In the genomic region with DNA sequence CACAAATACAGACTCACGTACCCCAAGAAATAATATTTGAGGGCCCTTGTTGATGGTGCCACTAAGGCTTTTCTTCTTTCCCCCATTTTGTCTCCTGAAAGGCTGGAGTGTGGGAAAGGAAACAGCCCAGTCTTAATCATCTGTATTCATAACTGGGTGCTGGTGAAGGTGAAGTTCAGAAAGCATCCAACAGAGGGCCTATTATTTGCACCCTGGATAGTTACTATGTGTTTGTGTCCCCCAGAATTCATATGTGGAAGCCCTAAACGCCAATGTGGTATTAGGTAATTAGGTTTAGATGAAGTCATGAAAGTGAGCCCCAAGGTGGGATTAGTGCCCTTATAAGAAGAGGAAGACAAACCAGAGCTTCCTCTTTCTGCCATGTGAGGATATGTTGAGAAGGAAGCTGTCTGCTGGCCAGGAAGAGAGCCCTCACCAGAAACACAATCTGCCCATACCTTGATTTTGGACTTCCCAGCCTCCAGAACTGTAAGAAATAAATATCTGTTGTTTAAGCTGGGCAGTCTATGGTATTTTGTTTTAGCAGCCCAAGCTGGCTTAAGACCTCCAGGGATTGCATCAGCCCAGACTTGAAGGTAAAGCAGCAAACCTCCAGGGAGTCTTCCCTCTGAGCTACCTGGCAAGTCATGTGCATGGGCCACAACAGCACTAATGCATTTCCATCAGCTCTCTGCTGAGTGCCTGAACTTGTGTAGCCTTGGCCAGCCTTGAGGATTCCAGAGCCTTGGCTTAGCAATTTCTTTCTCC, we compare ENCODE assay signal across 13 cellular contexts.
DNase-seq lines count a peak whose midpoint lies in the region; ATAC-seq, FAIRE-seq and TF ChIP-seq lines count a peak whose summit lies in the region.
"Had no signal": no experiment of that assay in that cellular context is flagged by ENCODE, and none has a peak within 500 bp of the region (broad histone marks: within the 10 kb centered on the region; RNA-seq: fewer than 3 reads in every experiment).

No MANE protein-coding gene starts in this region.

- H3K36me3 ChIP-seq in HEK293 (ENCODE audit: control insufficient read depth in 2 of 2, insufficient read depth in 1 of 2, low read length in 2 of 2) (no peaks in the 10 kb centered on the region), body of pancreas (replicated peaks in 1 of 2; ENCODE audit: insufficient read depth in 1 of 2, low read depth in 2 of 2) (no peaks in the 10 kb centered on the region)

- no peak for TF ChIP-seq POLR2A in body of pancreas (IDR thresholded peaks at IDR 0.05)

- TF ChIP-seq CTCF in HEK293 (tag by site-specific recombination; IDR thresholded peaks at IDR 0.05) = no peak
- TF ChIP-seq CTCF in fibroblast of the aortic adventitia (IDR thresholded peaks at IDR 0.05; ENCODE audit: insufficient read depth, low read length) = peak; percentile 18
- no peak for TF ChIP-seq CTCF in body of pancreas (IDR thresholded peaks at IDR 0.05)

- H3K27me3 ChIP-seq in body of pancreas = peaks cover 0 to 3% of the 10 kb centered on the region in 2 donors

- DNase-seq in CD1c-positive myeloid dendritic cell (ENCODE audit: extremely low spot score) (peak; percentile 61), SIG-M5 treated with dmso at 0.1 percent for 504 hours (lab: John Stamatoyannopoulos, UW; ENCODE audit: unreplicated experiment) (peak; percentile 41), fibroblast of the aortic adventitia (ENCODE audit: low read depth) (no peak), body of pancreas (no peak), GM19239 (ENCODE audit: insufficient read length, low spot score) (no peak), COLO829 (ENCODE audit: low spot score) (no peak)
- DNase-seq: activated CD4-positive, alpha-beta memory T cell treated with anti-CD3 and anti-CD28 coated beads, Interleukin-2, amount 10 ng/mL, durations not matched to agents 7 days and 5 days; aorta; DMS79; NCI-H1048; stimulated activated CD4-positive, alpha-beta T cell treated with anti-CD3 and anti-CD28 coated beads, Interleukin-12 subunit alpha, Interleukin-12 subunit beta, amount 100 ng/mL, for 4 hours had no signal

- intact Hi-C loops in body of pancreas (cut with DNase I) = no loop called here

- ATAC-seq in body of pancreas = no peak
- no peak for ATAC-seq in GM19463 (IDR thresholded peaks at IDR 0.05; ENCODE audit: unreplicated experiment)

- H3K4me3 ChIP-seq in HEK293 (ENCODE audit: low read depth, low read length) (no peak overlapping the region), fibroblast of the aortic adventitia (ENCODE audit: low read depth, low read length) (no peak overlapping the region), body of pancreas (no peak overlapping the region)

- no peaks in the 10 kb centered on the region for H3K9me3 ChIP-seq in HEK293 (ENCODE audit: control insufficient read depth, insufficient read depth, low read depth, low read length)
- H3K9me3 ChIP-seq in body of pancreas = no peaks in the 10 kb centered on the region

- 77 to 87% methylated on average over 2 of the region's 2 CpGs for WGBS in body of pancreas, 2 donors

- H3K27ac ChIP-seq in HEK293 (ENCODE audit: extremely low read depth, low read depth, low read length) (no peak overlapping the region), body of pancreas (no peak overlapping the region)

- H3K4me1 ChIP-seq in HEK293 (ENCODE audit: control insufficient read depth, insufficient read depth, low read length) (no peaks in the 10 kb centered on the region), body of pancreas (peaks cover 19% of the 10 kb centered on the region)

- CTCF ChIA-PET in HEK293 (lab: Yijun Ruan, JAX) = interaction anchor here (0.6 to 1.4 kb wide), 10 partner anchors 11 to 186 kb away, joined by 3 to 5 read pairs (median 3); no protein-coding TSS in a partner anchor

- FAIRE-seq in GM19239 (lab: Jason Lieb, UNC) = no peak

- POLR2A ChIA-PET in HEK293 (lab: Yijun Ruan, JAX) = interaction anchor here (0.9 kb wide), 1 partner anchor 90 kb away, joined by 5 read pairs; no protein-coding TSS in a partner anchor

TF ChIP-seq in HEK293, 187 proteins besides CTCF, POLR2A, EP300 and RAD21 (continues in another document):
- TF ChIP-seq ZFP3 (tag by site-specific recombination; IDR thresholded peaks at IDR 0.05; ENCODE audit: low read depth) = no peak
- TF ChIP-seq ZNF266 (tag by site-specific recombination; IDR thresholded peaks at IDR 0.05; ENCODE audit: low read depth) = no peak
- no peak for TF ChIP-seq SCRT1 (tag by site-specific recombination; IDR thresholded peaks at IDR 0.05; ENCODE audit: borderline replicate concordance)
- TF ChIP-seq ZNF660 (tag by site-specific recombination; IDR thresholded peaks at IDR 0.05) = 0 out of 2 replicates have a peak, but pooled peaks have one; percentile 18
- TF ChIP-seq ZNF768 (tag by site-specific recombination; IDR thresholded peaks at IDR 0.05) = no peak
- TF ChIP-seq ZIC2 (tag by site-specific recombination; IDR thresholded peaks at IDR 0.05) = no peak
- no peak for TF ChIP-seq ZNF202 (tag by site-specific recombination; IDR thresholded peaks at IDR 0.05; ENCODE audit: borderline replicate concordance)
- TF ChIP-seq, protein P1, sequence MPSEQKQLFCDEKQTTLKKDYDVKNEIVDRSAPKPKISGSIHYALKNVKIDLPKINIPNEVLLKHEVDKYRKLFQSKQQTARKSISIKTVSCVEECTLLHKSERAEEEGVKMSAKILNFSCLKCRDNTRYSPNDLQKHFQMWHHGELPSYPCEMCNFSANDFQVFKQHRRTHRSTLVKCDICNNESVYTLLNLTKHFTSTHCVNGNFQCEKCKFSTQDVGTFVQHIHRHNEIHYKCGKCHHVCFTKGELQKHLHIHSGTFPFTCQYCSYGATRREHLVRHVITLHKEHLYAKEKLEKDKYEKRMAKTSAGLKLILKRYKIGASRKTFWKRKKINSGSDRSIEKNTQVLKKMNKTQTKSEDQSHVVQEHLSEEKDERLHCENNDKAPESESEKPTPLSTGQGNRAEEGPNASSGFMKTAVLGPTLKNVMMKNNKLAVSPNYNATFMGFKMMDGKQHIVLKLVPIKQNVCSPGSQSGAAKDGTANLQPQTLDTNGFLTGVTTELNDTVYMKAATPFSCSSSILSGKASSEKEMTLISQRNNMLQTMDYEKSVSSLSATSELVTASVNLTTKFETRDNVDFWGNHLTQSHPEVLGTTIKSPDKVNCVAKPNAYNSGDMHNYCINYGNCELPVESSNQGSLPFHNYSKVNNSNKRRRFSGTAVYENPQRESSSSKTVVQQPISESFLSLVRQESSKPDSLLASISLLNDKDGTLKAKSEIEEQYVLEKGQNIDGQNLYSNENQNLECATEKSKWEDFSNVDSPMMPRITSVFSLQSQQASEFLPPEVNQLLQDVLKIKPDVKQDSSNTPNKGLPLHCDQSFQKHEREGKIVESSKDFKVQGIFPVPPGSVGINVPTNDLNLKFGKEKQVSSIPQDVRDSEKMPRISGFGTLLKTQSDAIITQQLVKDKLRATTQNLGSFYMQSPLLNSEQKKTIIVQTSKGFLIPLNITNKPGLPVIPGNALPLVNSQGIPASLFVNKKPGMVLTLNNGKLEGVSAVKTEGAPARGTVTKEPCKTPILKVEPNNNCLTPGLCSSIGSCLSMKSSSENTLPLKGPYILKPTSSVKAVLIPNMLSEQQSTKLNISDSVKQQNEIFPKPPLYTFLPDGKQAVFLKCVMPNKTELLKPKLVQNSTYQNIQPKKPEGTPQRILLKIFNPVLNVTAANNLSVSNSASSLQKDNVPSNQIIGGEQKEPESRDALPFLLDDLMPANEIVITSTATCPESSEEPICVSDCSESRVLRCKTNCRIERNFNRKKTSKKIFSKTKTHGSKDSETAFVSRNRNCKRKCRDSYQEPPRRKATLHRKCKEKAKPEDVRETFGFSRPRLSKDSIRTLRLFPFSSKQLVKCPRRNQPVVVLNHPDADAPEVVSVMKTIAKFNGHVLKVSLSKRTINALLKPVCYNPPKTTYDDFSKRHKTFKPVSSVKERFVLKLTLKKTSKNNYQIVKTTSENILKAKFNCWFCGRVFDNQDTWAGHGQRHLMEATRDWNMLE (tag by site-specific recombination; conservative IDR thresholded peaks at IDR 0.05; ENCODE audit: low read depth) = peak; percentile 56; the same call in 1 of the 2 replicates
- no peak for TF ChIP-seq ZNF398 (tag by site-specific recombination; IDR thresholded peaks at IDR 0.05)
- peak; percentile 73 for TF ChIP-seq SETDB1 (IDR thresholded peaks at IDR 0.05; ENCODE audit: insufficient read length, low read length)
- no peak for TF ChIP-seq ZNF404 (tag by site-specific recombination; IDR thresholded peaks at IDR 0.05)
- TF ChIP-seq INSM2 (tag by site-specific recombination; IDR thresholded peaks at IDR 0.05) = no peak
- TF ChIP-seq ZNF335 (tag by site-specific recombination; conservative IDR thresholded peaks at IDR 0.05) = peak; percentile 43
- TF ChIP-seq ZEB2 (tag by site-specific recombination; IDR thresholded peaks at IDR 0.05) = no peak

Comparison
In these comparisons a context has a peak if more than half of its experiments do, and no peak if none do; other contexts are left out.
1. DNase-seq: peak in CD1c-positive myeloid dendritic cell (single experiment) and SIG-M5 treated with dmso at 0.1 percent for 504 hours (single experiment); none in fibroblast of the aortic adventitia (single experiment), body of pancreas (0 of 4), GM19239 (single experiment) and COLO829 (single experiment).